In the genomic region with DNA sequence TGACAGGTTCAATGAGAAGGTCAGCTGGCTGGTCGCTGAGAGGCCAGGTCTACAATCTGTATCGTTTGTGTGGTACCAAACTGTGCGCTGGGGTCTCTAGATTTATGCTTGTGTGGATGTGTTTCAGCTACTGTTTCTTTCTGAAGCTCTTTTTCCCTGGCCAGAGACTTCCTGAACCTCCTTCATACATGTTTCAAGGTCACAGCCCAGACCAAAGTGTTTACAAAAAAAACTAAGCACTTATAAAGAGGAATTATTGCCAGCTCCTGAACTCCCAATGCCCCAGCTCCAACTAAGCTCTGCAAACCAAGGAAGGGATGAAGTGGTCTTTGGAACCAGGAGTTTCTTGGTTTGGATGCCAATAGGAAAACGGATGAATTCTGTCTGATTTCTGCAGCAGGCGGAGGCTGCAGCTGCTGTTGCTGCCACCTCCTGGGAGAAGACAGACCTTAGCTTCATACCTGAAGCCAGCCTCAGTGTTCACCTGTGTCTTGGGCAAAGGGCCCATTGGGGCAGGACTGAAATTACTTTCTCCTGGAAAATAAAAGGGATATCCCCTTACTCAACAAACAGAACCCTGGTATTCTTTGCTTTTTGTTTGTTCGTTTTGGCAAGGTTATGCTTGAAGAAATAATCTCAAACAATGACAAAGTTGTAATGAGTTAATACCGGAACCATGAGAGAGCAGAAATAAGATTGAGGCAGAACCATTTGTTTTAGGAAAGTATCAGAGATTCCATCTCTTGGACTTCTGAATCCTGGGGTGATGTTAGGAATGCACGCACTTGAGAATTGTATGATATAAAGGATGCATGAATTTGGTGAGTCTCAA, we compare ENCODE assay signal across 1 cellular context.
TF ChIP-seq lines count a peak whose summit lies in the region.

No MANE protein-coding gene starts in this region.

TF ChIP-seq in HepG2, 621 proteins besides CTCF, POLR2A, EP300 and RAD21 (continued from another document):
- TF ChIP-seq, protein P1, sequence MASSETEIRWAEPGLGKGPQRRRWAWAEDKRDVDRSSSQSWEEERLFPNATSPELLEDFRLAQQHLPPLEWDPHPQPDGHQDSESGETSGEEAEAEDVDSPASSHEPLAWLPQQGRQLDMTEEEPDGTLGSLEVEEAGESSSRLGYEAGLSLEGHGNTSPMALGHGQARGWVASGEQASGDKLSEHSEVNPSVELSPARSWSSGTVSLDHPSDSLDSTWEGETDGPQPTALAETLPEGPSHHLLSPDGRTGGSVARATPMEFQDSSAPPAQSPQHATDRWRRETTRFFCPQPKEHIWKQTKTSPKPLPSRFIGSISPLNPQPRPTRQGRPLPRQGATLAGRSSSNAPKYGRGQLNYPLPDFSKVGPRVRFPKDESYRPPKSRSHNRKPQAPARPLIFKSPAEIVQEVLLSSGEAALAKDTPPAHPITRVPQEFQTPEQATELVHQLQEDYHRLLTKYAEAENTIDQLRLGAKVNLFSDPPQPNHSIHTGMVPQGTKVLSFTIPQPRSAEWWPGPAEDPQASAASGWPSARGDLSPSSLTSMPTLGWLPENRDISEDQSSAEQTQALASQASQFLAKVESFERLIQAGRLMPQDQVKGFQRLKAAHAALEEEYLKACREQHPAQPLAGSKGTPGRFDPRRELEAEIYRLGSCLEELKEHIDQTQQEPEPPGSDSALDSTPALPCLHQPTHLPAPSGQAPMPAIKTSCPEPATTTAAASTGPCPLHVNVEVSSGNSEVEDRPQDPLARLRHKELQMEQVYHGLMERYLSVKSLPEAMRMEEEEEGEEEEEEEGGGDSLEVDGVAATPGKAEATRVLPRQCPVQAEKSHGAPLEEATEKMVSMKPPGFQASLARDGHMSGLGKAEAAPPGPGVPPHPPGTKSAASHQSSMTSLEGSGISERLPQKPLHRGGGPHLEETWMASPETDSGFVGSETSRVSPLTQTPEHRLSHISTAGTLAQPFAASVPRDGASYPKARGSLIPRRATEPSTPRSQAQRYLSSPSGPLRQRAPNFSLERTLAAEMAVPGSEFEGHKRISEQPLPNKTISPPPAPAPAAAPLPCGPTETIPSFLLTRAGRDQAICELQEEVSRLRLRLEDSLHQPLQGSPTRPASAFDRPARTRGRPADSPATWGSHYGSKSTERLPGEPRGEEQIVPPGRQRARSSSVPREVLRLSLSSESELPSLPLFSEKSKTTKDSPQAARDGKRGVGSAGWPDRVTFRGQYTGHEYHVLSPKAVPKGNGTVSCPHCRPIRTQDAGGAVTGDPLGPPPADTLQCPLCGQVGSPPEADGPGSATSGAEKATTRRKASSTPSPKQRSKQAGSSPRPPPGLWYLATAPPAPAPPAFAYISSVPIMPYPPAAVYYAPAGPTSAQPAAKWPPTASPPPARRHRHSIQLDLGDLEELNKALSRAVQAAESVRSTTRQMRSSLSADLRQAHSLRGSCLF (CRISPR knock-in tag; IDR thresholded peaks at IDR 0.05; ENCODE audit: borderline replicate concordance), result no peak
- TF ChIP-seq RARG (CRISPR knock-in tag; IDR thresholded peaks at IDR 0.05; ENCODE audit: low read depth) (no peak), ZBTB8A (CRISPR knock-in tag; IDR thresholded peaks at IDR 0.05; ENCODE audit: borderline replicate concordance, low read depth) (no peak), MIER2 (CRISPR knock-in tag; IDR thresholded peaks at IDR 0.05) (no peak), ZNF432 (CRISPR knock-in tag; IDR thresholded peaks at IDR 0.05; ENCODE audit: borderline replicate concordance) (no peak), ZNF629 (CRISPR knock-in tag; conservative IDR thresholded peaks at IDR 0.05) (peak; percentile 72), ZNF230 (CRISPR knock-in tag; IDR thresholded peaks at IDR 0.05) (no peak), STAG1 (CRISPR knock-in tag; IDR thresholded peaks at IDR 0.05) (peak; percentile 81), MEIS1 (CRISPR knock-in tag; IDR thresholded peaks at IDR 0.05; ENCODE audit: borderline replicate concordance) (no peak)
- TF ChIP-seq, protein P2, sequence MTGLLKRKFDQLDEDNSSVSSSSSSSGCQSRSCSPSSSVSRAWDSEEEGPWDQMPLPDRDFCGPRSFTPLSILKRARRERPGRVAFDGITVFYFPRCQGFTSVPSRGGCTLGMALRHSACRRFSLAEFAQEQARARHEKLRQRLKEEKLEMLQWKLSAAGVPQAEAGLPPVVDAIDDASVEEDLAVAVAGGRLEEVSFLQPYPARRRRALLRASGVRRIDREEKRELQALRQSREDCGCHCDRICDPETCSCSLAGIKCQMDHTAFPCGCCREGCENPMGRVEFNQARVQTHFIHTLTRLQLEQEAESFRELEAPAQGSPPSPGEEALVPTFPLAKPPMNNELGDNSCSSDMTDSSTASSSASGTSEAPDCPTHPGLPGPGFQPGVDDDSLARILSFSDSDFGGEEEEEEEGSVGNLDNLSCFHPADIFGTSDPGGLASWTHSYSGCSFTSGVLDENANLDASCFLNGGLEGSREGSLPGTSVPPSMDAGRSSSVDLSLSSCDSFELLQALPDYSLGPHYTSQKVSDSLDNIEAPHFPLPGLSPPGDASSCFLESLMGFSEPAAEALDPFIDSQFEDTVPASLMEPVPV (CRISPR knock-in tag; IDR thresholded peaks at IDR 0.05), result no peak
TF ChIP-seq in HepG2: peak in this region for 4.
